8 cellular contexts compared by ENCODE assay signal in genomic region chr4:184342857-184343237, GRCh38.
DNase-seq lines count a peak whose midpoint lies in the region; ATAC-seq and TF ChIP-seq lines count a peak whose summit lies in the region.
"Not testable (repeated sequence)": the region's sequence is repeated elsewhere in the genome, so short reads cannot be mapped to it uniquely, and the experiment has no call there.

No MANE protein-coding gene starts in this region.

- H3K4me2 ChIP-seq in hepatocyte: peak overlapping the region; percentile 84

- H4K20me1 ChIP-seq in hepatocyte (ENCODE audit: insufficient read depth, poor library complexity, severe bottlenecking): not testable (repeated sequence)

- TF ChIP-seq CTCF in A673 (conservative IDR thresholded peaks at IDR 0.05; ENCODE audit: low read depth, low read length); HFFc6 (IDR thresholded peaks at IDR 0.05); hepatocyte (IDR thresholded peaks at IDR 0.05; ENCODE audit: poor library complexity); nephron progenitor cell (IDR thresholded peaks at IDR 0.05): not testable (repeated sequence)

- 83% methylated on average over 1 of the region's 1 CpG; no CpG with 5 or more reads in 1 of the 2 experiments for WGBS in ectodermal cell, 2 experiments
- 97% methylated on average over 1 of the region's 1 CpG for WGBS in hepatocyte (ENCODE audit: low lambda C conversion rate, missing lambda C conversion rate)

- not testable (repeated sequence) for DNase-seq in A673 (ENCODE audit: low spot score); HFFc6; T-helper 17 cell; hepatocyte (ENCODE audit: low spot score); nephron progenitor cell; stimulated activated effector memory CD8-positive, alpha-beta T cell treated with anti-CD3 and anti-CD28 coated beads, Interleukin-12 subunit alpha, Interleukin-12 subunit beta, amount 100 ng/mL, for 72 hours (ENCODE audit: low spot score in 2 of 2)

- H3K4me1 Mint-ChIP-seq in HFFc6 (ENCODE audit: low read depth) (peaks cover 35% of the 10 kb centered on the region), T-helper 17 cell (peaks cover 14% of the 10 kb centered on the region), nephron progenitor cell (peaks cover 48% of the 10 kb centered on the region)
- peaks cover 18% of the 10 kb centered on the region for H3K4me1 Mint-ChIP-seq in activated naive CD8-positive, alpha-beta T cell (ENCODE audit: low read depth)
- peaks cover 22% of the 10 kb centered on the region for H3K4me1 Mint-ChIP-seq in stimulated activated effector memory CD8-positive, alpha-beta T cell treated with anti-CD3 and anti-CD28 coated beads, Interleukin-12 subunit alpha, Interleukin-12 subunit beta, amount 100 ng/mL, for 72 hours

- not testable (repeated sequence) for H3K27me3 Mint-ChIP-seq in HFFc6 (ENCODE audit: insufficient read depth); T-helper 17 cell; activated naive CD8-positive, alpha-beta T cell
- H3K27me3 Mint-ChIP-seq in nephron progenitor cell (ENCODE audit: low read depth, poor library complexity): peaks cover 13% of the 10 kb centered on the region

- not testable (repeated sequence) for H3K36me3 Mint-ChIP-seq in HFFc6 (ENCODE audit: low read depth); T-helper 17 cell (ENCODE audit: low read depth); activated naive CD8-positive, alpha-beta T cell; nephron progenitor cell (ENCODE audit: low read depth); stimulated activated effector memory CD8-positive, alpha-beta T cell treated with anti-CD3 and anti-CD28 coated beads, Interleukin-12 subunit alpha, Interleukin-12 subunit beta, amount 100 ng/mL, for 72 hours

- H3K9me3 ChIP-seq in A673 (ENCODE audit: low read depth, low read length, poor library complexity, severe bottlenecking); T-helper 17 cell (ENCODE audit: control insufficient read depth, low read length, poor library complexity, severe bottlenecking); ectodermal cell (ENCODE audit: control insufficient read depth, low read length); hepatocyte (ENCODE audit: low read depth): not testable (repeated sequence)

- CTCF ChIA-PET in A673 (lab: Charles Lee): not testable (repeated sequence)

- peaks cover 18% of the 10 kb centered on the region for H3K4me1 ChIP-seq in A673 (ENCODE audit: insufficient read depth, low read length, poor library complexity, severe bottlenecking)
- not testable (repeated sequence) for H3K4me1 ChIP-seq in ectodermal cell (ENCODE audit: control insufficient read depth, insufficient read depth, low read length)
- H3K4me1 ChIP-seq in hepatocyte (ENCODE audit: insufficient read depth): peaks cover 29% of the 10 kb centered on the region

- H3K79me2 ChIP-seq in hepatocyte: not testable (repeated sequence)

- intact Hi-C loops in A673 (cut with micrococcal nuclease; ENCODE audit: unreplicated experiment): not testable (repeated sequence)

- H3K27ac ChIP-seq in A673 (ENCODE audit: low read depth, low read length, poor library complexity, severe bottlenecking) (peak overlapping the region; percentile 67), hepatocyte (peak overlapping the region; percentile 87)
- H3K27ac ChIP-seq in ectodermal cell (ENCODE audit: insufficient read depth, low read depth, low read length, poor library complexity, severe bottlenecking): not testable (repeated sequence)

- not testable (repeated sequence) for H3K27ac Mint-ChIP-seq in HFFc6; activated naive CD8-positive, alpha-beta T cell; nephron progenitor cell; stimulated activated effector memory CD8-positive, alpha-beta T cell treated with anti-CD3 and anti-CD28 coated beads, Interleukin-12 subunit alpha, Interleukin-12 subunit beta, amount 100 ng/mL, for 72 hours
- H3K27ac Mint-ChIP-seq in T-helper 17 cell: peak overlapping the region; percentile 67

- H3K4me3 Mint-ChIP-seq in HFFc6 (peak overlapping the region; percentile 89; the same call in 1 of the 2 replicates), T-helper 17 cell (peak overlapping the region; percentile 83), nephron progenitor cell (peak overlapping the region; percentile 85)
- peak overlapping the region; percentile 85 for H3K4me3 Mint-ChIP-seq in activated naive CD8-positive, alpha-beta T cell
- peak overlapping the region; percentile 68 for H3K4me3 Mint-ChIP-seq in stimulated activated effector memory CD8-positive, alpha-beta T cell treated with anti-CD3 and anti-CD28 coated beads, Interleukin-12 subunit alpha, Interleukin-12 subunit beta, amount 100 ng/mL, for 72 hours

- POLR2A ChIA-PET in A673 (lab: Charles Lee; ENCODE audit: low non-redundant PET): not testable (repeated sequence)

- H3K4me3 ChIP-seq in A673 (ENCODE audit: low read depth, low read length, poor library complexity, severe bottlenecking); hepatocyte: not testable (repeated sequence)
- peak overlapping the region; percentile 75 for H3K4me3 ChIP-seq in ectodermal cell (ENCODE audit: insufficient read depth, low read depth, low read length)

- not testable (repeated sequence) for H3K36me3 ChIP-seq in A673 (ENCODE audit: insufficient read depth, low read length, poor library complexity, severe bottlenecking); ectodermal cell (ENCODE audit: control insufficient read depth, insufficient read depth, low read length); hepatocyte (replicated peaks; ENCODE audit: insufficient read depth, low read depth)

- not testable (repeated sequence) for H3K9me3 Mint-ChIP-seq in HFFc6; activated naive CD8-positive, alpha-beta T cell (ENCODE audit: low read depth); nephron progenitor cell; stimulated activated effector memory CD8-positive, alpha-beta T cell treated with anti-CD3 and anti-CD28 coated beads, Interleukin-12 subunit alpha, Interleukin-12 subunit beta, amount 100 ng/mL, for 72 hours

- not testable (repeated sequence) for BruUV-seq in A673 (replicated peaks; lab: Mats Ljungman, UMichigan)

- not testable (repeated sequence) for H3K9me2 ChIP-seq in hepatocyte (replicated peaks; ENCODE audit: insufficient read depth)

- not testable (repeated sequence) for H3K27me3 ChIP-seq in A673 (replicated peaks; ENCODE audit: insufficient read depth, low read depth, low read length, poor library complexity); ectodermal cell (ENCODE audit: control insufficient read depth, insufficient read depth, low read length, poor library complexity, severe bottlenecking); hepatocyte

- peak overlapping the region; percentile 86 for H2AFZ ChIP-seq in hepatocyte

- not testable (repeated sequence) for ATAC-seq in T-helper 17 cell; stimulated activated effector memory CD8-positive, alpha-beta T cell treated with anti-CD3 and anti-CD28 coated beads, Interleukin-12 subunit alpha, Interleukin-12 subunit beta, amount 100 ng/mL, for 72 hours
